13 cellular contexts compared by ENCODE assay signal in the genomic region with DNA sequence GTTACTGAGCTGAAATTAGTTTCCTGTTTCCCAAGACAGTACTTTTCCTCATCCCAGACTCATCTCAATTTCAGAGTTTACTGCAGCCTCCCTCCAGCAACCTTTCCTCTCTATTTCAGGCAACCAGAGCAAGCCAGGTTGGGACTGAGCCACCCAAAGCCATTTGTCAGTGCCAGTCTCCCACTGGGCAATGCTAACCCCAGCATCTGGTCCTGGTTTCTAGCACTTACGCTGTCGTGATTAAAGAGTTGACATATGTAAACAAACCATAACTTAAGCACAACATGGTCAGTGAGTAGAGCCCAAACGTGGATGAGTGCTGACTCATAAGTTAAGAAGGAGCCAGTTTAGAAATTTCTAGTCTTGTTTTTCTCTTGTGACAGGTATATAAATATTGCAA.
DNase-seq lines count a peak whose midpoint lies in the region; ATAC-seq and TF ChIP-seq lines count a peak whose summit lies in the region.
"Had no signal": no experiment of that assay in that cellular context is flagged by ENCODE, and none has a peak within 500 bp of the region (broad histone marks: within the 10 kb centered on the region; RNA-seq: fewer than 3 reads in every experiment).

No MANE protein-coding gene starts in this region.

- H3K27ac Mint-ChIP-seq in MCF 10A (ENCODE audit: low read depth, unreplicated experiment) (no peak overlapping the region), progenitor cell of endocrine pancreas (no peak overlapping the region)
- H3K27ac Mint-ChIP-seq: B cell; stimulated activated naive B cell treated with anti-CD40 and anti-IgM and Interleukin-4, amounts not matched to agents 10 μg/mL and 1 μg/mL and 100 μg/mL, for 72 hours had no signal

- H3K4me1 Mint-ChIP-seq in MCF 10A (ENCODE audit: insufficient read depth, unreplicated experiment) (peaks cover 17% of the 10 kb centered on the region), progenitor cell of endocrine pancreas (ENCODE audit: low read depth) (peaks cover 3% of the 10 kb centered on the region)
- H3K4me1 Mint-ChIP-seq: B cell had no signal

- no TSS peak for BruUV-seq in MCF 10A (replicated peaks; lab: Mats Ljungman, UMichigan)

- ATAC-seq in heart left ventricle (peak; percentile 58 to 95 (median 86)), thoracic aorta (ENCODE audit: insufficient number of reproducible peaks, low FRiP score, low read depth) (peak; percentile 64), HG03432 (IDR thresholded peaks at IDR 0.05; ENCODE audit: unreplicated experiment) (no peak), HG03571 (IDR thresholded peaks at IDR 0.05; ENCODE audit: unreplicated experiment) (no peak)
- ATAC-seq: GM12878; right lobe of liver; stimulated activated naive B cell treated with anti-CD40 and anti-IgM and Interleukin-4, amounts not matched to agents 10 μg/mL and 1 μg/mL and 100 μg/mL, for 72 hours had no signal

- DNase-seq in MCF 10A (ENCODE audit: unreplicated experiment) (peak; percentile 80), breast epithelium (ENCODE audit: low spot score in 2 of 2) (no peak), SW480 (ENCODE audit: low spot score) (peak; percentile 58), heart left ventricle (peak in 3 of 5 donors; percentile 15 to 42 (median 37)), thoracic aorta (ENCODE audit: low spot score) (no peak), progenitor cell of endocrine pancreas (ENCODE audit: low spot score, unreplicated experiment) (no peak)
- DNase-seq: NCI-H1048; right lobe of liver; stimulated activated naive B cell treated with anti-CD40 and anti-IgM and Interleukin-4, amounts not matched to agents 10 μg/mL and 1 μg/mL and 100 μg/mL, for 72 hours had no signal

- H3K36me3 ChIP-seq in breast epithelium (no peaks in the 10 kb centered on the region), heart left ventricle (no peaks in the 10 kb centered on the region), thoracic aorta (no peaks in the 10 kb centered on the region)
- H3K36me3 ChIP-seq: right lobe of liver had no signal

- TF ChIP-seq POLR2A in breast epithelium (IDR thresholded peaks at IDR 0.05): no peak
- TF ChIP-seq POLR2A in heart left ventricle (IDR thresholded peaks at IDR 0.05): no peak

- WGBS in heart left ventricle, 4 donors: 41 to 63% (median 48%) methylated on average over 3 of the region's 3 CpGs

- H3K27me3 ChIP-seq in breast epithelium: no peaks in the 10 kb centered on the region
- no peaks in the 10 kb centered on the region for H3K27me3 ChIP-seq in heart left ventricle
- no peaks in the 10 kb centered on the region for H3K27me3 ChIP-seq in thoracic aorta (replicated peaks; ENCODE audit: insufficient read depth)
- H3K27me3 ChIP-seq: right lobe of liver had no signal

- no peaks in the 10 kb centered on the region for H3K9me3 ChIP-seq in breast epithelium
- H3K9me3 ChIP-seq in heart left ventricle: no peaks in the 10 kb centered on the region
- H3K9me3 ChIP-seq in thoracic aorta: no peaks in the 10 kb centered on the region
- H3K9me3 ChIP-seq: right lobe of liver had no signal

- H3K4me1 ChIP-seq in breast epithelium (no peaks in the 10 kb centered on the region), heart left ventricle (peaks cover 0 to 10% (median 0%) of the 10 kb centered on the region in 12 donors), thoracic aorta (ENCODE audit: control insufficient read depth in 1 of 2, low read depth in 2 of 2) (peaks cover 4 to 30% of the 10 kb centered on the region in 2 donors)
- H3K4me1 ChIP-seq: right lobe of liver had no signal

- intact Hi-C loops in MCF 10A (cut with micrococcal nuclease): no loop called here
- intact Hi-C loops in breast epithelium (cut with DNase I; ENCODE audit: low total_unique reads): no loop called here
- intact Hi-C loops in heart left ventricle (cut with DNase I): no loop called here

- CTCF ChIA-PET in MCF 10A (lab: Yijun Ruan, JAX): interaction anchor here (1.2 to 1.4 kb wide), 2 partner anchors 10 to 20 kb away, joined by 5 to 6 read pairs; no protein-coding TSS in a partner anchor

- H3K36me3 Mint-ChIP-seq in MCF 10A (ENCODE audit: insufficient read depth, unreplicated experiment) (peaks cover 17% of the 10 kb centered on the region), progenitor cell of endocrine pancreas (ENCODE audit: insufficient read depth) (no peaks in the 10 kb centered on the region)
- H3K36me3 Mint-ChIP-seq: stimulated activated naive B cell treated with anti-CD40 and anti-IgM and Interleukin-4, amounts not matched to agents 10 μg/mL and 1 μg/mL and 100 μg/mL, for 72 hours had no signal

- H3K27me3 Mint-ChIP-seq in MCF 10A (ENCODE audit: insufficient read depth, unreplicated experiment) (no peaks in the 10 kb centered on the region), progenitor cell of endocrine pancreas (no peaks in the 10 kb centered on the region)
- H3K27me3 Mint-ChIP-seq: B cell; stimulated activated naive B cell treated with anti-CD40 and anti-IgM and Interleukin-4, amounts not matched to agents 10 μg/mL and 1 μg/mL and 100 μg/mL, for 72 hours had no signal

- POLR2A ChIA-PET in MCF 10A (lab: Yijun Ruan, JAX): interaction anchor here (1.4 kb wide), 1 partner anchor 13 kb away, joined by 5 read pairs; no protein-coding TSS in a partner anchor

- no peak overlapping the region for H3K4me3 Mint-ChIP-seq in MCF 10A (ENCODE audit: unreplicated experiment)
- no peak overlapping the region for H3K4me3 Mint-ChIP-seq in progenitor cell of endocrine pancreas (ENCODE audit: low read depth)
- H3K4me3 Mint-ChIP-seq: B cell; stimulated activated naive B cell treated with anti-CD40 and anti-IgM and Interleukin-4, amounts not matched to agents 10 μg/mL and 1 μg/mL and 100 μg/mL, for 72 hours had no signal

- no peak overlapping the region for H3K4me3 ChIP-seq in breast epithelium
- no peak overlapping the region for H3K4me3 ChIP-seq in heart left ventricle
- H3K4me3 ChIP-seq in thoracic aorta: no peak overlapping the region
- H3K4me3 ChIP-seq: GM12878, right lobe of liver had no signal

- H3K9me3 Mint-ChIP-seq in MCF 10A (ENCODE audit: unreplicated experiment) (peaks cover 8% of the 10 kb centered on the region), progenitor cell of endocrine pancreas (ENCODE audit: low read depth) (no peaks in the 10 kb centered on the region)

- no peak overlapping the region for H3K27ac ChIP-seq in breast epithelium
- peak overlapping the region in 1 of 12 donors; percentile 20 for H3K27ac ChIP-seq in heart left ventricle
- peak overlapping the region in 1 of 2 donors; percentile 57 for H3K27ac ChIP-seq in thoracic aorta
- H3K27ac ChIP-seq: right lobe of liver had no signal

- TF ChIP-seq CTCF in MCF 10A (IDR thresholded peaks at IDR 0.05; ENCODE audit: unreplicated experiment) (no peak), breast epithelium (IDR thresholded peaks at IDR 0.05) (no peak), heart left ventricle (IDR thresholded peaks at IDR 0.05) (no peak), thoracic aorta (IDR thresholded peaks at IDR 0.05) (no peak), progenitor cell of endocrine pancreas (IDR thresholded peaks at IDR 0.05; ENCODE audit: unreplicated experiment) (no peak)

Comparison
In these comparisons a context has a peak if more than half of its experiments do, and no peak if none do; other contexts are left out.
1. DNase-seq: peak in MCF 10A (single experiment), SW480 (single experiment) and heart left ventricle (3 of 5); none in breast epithelium (0 of 2), thoracic aorta (single experiment) and progenitor cell of endocrine pancreas (single experiment).
2. ATAC-seq: peak in heart left ventricle (4 of 4) and thoracic aorta (single experiment); none in HG03432 (single experiment) and HG03571 (single experiment).